Comparison of ENCODE assay signal across 2 cellular contexts in the genomic region with DNA sequence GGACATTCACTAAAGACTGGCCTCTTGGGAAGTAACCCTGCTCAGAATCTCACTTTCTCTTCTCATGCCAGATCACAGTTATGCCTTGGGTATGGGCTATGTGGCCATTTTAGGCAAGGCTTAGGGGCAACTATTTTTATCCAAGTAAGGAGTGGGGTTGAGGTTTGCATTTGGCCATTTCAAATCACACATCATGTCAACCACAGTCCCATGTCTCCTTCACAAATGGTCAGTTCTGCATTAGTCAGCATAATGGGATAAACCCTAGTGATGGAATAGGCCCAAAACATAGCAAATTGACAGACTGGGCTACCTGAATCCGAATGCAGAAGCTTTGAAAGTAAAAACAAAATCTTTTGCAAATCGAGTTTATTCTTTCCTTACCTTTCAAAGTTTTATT.
TF ChIP-seq lines count a peak whose summit lies in the region.

No MANE protein-coding gene starts in this region.

TF ChIP-seq in SK-N-SH, 30 proteins besides CTCF, POLR2A, EP300 and RAD21 (continued from another document):
- TF ChIP-seq, protein P1, sequence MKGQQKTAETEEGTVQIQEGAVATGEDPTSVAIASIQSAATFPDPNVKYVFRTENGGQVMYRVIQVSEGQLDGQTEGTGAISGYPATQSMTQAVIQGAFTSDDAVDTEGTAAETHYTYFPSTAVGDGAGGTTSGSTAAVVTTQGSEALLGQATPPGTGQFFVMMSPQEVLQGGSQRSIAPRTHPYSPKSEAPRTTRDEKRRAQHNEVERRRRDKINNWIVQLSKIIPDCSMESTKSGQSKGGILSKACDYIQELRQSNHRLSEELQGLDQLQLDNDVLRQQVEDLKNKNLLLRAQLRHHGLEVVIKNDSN (IDR thresholded peaks at IDR 0.05; ENCODE audit: borderline replicate concordance, low read depth), result no peak
- TF ChIP-seq FOXJ3 (CRISPR knock-in tag; IDR thresholded peaks at IDR 0.05) (no peak), TAF1 (IDR thresholded peaks at IDR 0.05; ENCODE audit: borderline replicate concordance, low read depth, low read length) (no peak), FOSL2 (IDR thresholded peaks at IDR 0.05; ENCODE audit: borderline replicate concordance, low read depth) (no peak), RCOR1 (IDR thresholded peaks at IDR 0.05; ENCODE audit: low read length) (no peak), MAX (IDR thresholded peaks at IDR 0.05; ENCODE audit: low read depth) (no peak), SMC3 (IDR thresholded peaks at IDR 0.05; ENCODE audit: low read depth, low read length) (no peak), YY1 (IDR thresholded peaks at IDR 0.05; ENCODE audit: low read depth) (no peak), ELF1 (IDR thresholded peaks at IDR 0.05) (no peak), MXI1 (IDR thresholded peaks at IDR 0.05; ENCODE audit: low read depth, low read length) (no peak), TCF12 (IDR thresholded peaks at IDR 0.05) (no peak), MEF2A (IDR thresholded peaks at IDR 0.05; ENCODE audit: borderline replicate concordance, low read depth) (no peak), POLR2AphosphoS5 (IDR thresholded peaks at IDR 0.05; ENCODE audit: low read depth, low read length) (no peak), RFX5 (IDR thresholded peaks at IDR 0.05; ENCODE audit: low read length) (no peak), NFIC (IDR thresholded peaks at IDR 0.05; ENCODE audit: borderline replicate concordance) (no peak)
- TF ChIP-seq, protein P2, sequence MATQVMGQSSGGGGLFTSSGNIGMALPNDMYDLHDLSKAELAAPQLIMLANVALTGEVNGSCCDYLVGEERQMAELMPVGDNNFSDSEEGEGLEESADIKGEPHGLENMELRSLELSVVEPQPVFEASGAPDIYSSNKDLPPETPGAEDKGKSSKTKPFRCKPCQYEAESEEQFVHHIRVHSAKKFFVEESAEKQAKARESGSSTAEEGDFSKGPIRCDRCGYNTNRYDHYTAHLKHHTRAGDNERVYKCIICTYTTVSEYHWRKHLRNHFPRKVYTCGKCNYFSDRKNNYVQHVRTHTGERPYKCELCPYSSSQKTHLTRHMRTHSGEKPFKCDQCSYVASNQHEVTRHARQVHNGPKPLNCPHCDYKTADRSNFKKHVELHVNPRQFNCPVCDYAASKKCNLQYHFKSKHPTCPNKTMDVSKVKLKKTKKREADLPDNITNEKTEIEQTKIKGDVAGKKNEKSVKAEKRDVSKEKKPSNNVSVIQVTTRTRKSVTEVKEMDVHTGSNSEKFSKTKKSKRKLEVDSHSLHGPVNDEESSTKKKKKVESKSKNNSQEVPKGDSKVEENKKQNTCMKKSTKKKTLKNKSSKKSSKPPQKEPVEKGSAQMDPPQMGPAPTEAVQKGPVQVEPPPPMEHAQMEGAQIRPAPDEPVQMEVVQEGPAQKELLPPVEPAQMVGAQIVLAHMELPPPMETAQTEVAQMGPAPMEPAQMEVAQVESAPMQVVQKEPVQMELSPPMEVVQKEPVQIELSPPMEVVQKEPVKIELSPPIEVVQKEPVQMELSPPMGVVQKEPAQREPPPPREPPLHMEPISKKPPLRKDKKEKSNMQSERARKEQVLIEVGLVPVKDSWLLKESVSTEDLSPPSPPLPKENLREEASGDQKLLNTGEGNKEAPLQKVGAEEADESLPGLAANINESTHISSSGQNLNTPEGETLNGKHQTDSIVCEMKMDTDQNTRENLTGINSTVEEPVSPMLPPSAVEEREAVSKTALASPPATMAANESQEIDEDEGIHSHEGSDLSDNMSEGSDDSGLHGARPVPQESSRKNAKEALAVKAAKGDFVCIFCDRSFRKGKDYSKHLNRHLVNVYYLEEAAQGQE (IDR thresholded peaks at IDR 0.05; ENCODE audit: low read depth, low read length), result no peak

TF ChIP-seq in SK-N-SH treated with all-trans-retinoic acid at 6 μM for 48 hours, 23 proteins besides CTCF, POLR2A, EP300 and RAD21 (continued from another document):
- TF ChIP-seq PATZ1 (CRISPR knock-in tag; IDR thresholded peaks at IDR 0.05; ENCODE audit: borderline replicate concordance) (no peak), TSHZ2 (CRISPR knock-in tag; IDR thresholded peaks at IDR 0.05) (no peak), ISL1 (CRISPR knock-in tag; IDR thresholded peaks at IDR 0.05) (no peak), TCF4 (CRISPR knock-in tag; IDR thresholded peaks at IDR 0.05; ENCODE audit: borderline replicate concordance) (no peak), SNAI2 (CRISPR knock-in tag; IDR thresholded peaks at IDR 0.05) (no peak), ZNF565 (CRISPR knock-in tag; conservative IDR thresholded peaks at IDR 0.05; ENCODE audit: low read depth) (no peak), CSRNP3 (CRISPR knock-in tag; IDR thresholded peaks at IDR 0.05) (no peak), BACH2 (CRISPR knock-in tag; IDR thresholded peaks at IDR 0.05; ENCODE audit: borderline replicate concordance) (no peak), ZFP30 (CRISPR knock-in tag; IDR thresholded peaks at IDR 0.05) (no peak)
